ENCODE assay signal across 8 cellular contexts in the genomic region with DNA sequence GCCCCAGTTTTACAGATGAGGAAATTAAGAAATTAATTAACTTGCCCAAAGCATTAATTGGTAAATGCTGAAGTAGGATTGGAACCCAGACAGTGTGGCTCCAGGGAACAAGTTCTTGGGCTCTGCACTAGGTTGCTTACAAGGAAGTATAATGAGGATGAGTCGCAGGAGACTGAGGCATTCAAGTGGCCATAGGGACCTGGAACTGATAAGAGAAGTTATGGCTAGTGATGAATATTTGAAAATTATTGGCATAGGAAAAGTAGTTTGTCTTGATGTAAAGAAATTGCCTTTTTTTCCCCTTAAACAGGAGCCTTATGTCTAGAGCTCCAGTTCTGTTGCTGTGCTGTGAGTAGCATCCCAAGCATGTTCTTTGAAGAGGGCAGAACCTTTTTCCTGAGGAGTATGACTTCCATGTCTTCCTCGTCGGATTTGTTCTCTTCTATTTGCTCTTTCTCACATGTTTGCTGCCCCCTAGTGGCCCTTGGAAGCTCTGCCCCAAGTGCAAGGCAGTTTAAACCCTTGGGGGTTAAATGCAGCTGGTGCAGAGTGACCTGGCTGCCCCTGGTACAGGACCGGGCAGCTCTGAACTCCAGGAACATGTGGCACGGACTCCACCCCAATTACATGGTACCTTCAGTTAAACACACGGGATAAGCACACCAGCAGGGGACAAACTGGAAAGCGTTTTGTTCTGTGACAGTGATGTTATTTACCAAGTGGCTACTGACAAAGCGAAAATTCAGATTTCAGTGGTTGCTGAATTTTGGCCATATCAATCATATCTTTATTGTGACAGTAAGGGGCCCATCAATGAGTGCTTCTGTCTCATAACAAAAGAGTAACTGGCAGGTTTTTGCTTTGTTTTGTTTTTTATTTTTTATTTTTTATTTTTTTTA.
DNase-seq lines count a peak whose midpoint lies in the region; ATAC-seq, FAIRE-seq and TF ChIP-seq lines count a peak whose summit lies in the region.

No MANE protein-coding gene starts in this region.

- FAIRE-seq in bronchial epithelial cell (lab: Jason Lieb, UNC) = peak; percentile 80

- intact Hi-C loops in activated B cell treated with CpG ODN at 0.5 μM for 24 hours (cut with micrococcal nuclease) = loop anchor here (1.0 kb wide), 4 partner anchors 320 to 1318 kb away; no protein-coding TSS in a partner anchor

- no peak overlapping the region for H3K4me3 ChIP-seq in bronchial epithelial cell (ENCODE audit: low read depth, low read length)
- H3K4me3 ChIP-seq in kidney epithelial cell (ENCODE audit: low read depth, low read length) = no peak overlapping the region

- ATAC-seq in HG02981 (IDR thresholded peaks at IDR 0.05; ENCODE audit: unreplicated experiment) (peak; percentile 82), activated B cell treated with CpG ODN at 0.5 μM for 24 hours (ENCODE audit: low read depth) (peak; percentile 58)

- no peaks in the 10 kb centered on the region for H3K36me3 Mint-ChIP-seq in activated B cell treated with CpG ODN at 0.5 μM for 24 hours (ENCODE audit: low read depth)

- no peak overlapping the region for H3K27ac Mint-ChIP-seq in activated B cell treated with CpG ODN at 0.5 μM for 24 hours

- H3K9me3 Mint-ChIP-seq in activated B cell treated with CpG ODN at 0.5 μM for 24 hours = no peaks in the 10 kb centered on the region

- H3K36me3 ChIP-seq in bronchial epithelial cell (ENCODE audit: control insufficient read depth, insufficient read depth, low read length) (no peaks in the 10 kb centered on the region), kidney epithelial cell (ENCODE audit: control insufficient read depth, insufficient read depth, low read length) (no peaks in the 10 kb centered on the region)

- TF ChIP-seq CTCF in GM12874 (IDR thresholded peaks at IDR 0.05; ENCODE audit: insufficient read depth, low read depth, low read length) = peak; percentile 84
- TF ChIP-seq CTCF in activated B cell treated with CpG ODN at 0.5 μM for 24 hours (IDR thresholded peaks at IDR 0.05) = no peak
- TF ChIP-seq CTCF in bronchial epithelial cell (IDR thresholded peaks at IDR 0.05; ENCODE audit: insufficient read depth, low read length, severe bottlenecking) = peak; percentile 86
- peak; percentile 96 for TF ChIP-seq CTCF in kidney epithelial cell (IDR thresholded peaks at IDR 0.05; ENCODE audit: insufficient read depth, low read length, poor library complexity, severe bottlenecking)

- H3K27me3 Mint-ChIP-seq in activated B cell treated with CpG ODN at 0.5 μM for 24 hours = peaks cover 5% of the 10 kb centered on the region

- peak; percentile 41 for DNase-seq in NCI-H2196 treated with DMSO at 0.1 percent for 48 hours (lab: John Stamatoyannopoulos, UW; ENCODE audit: unreplicated experiment)
- peak; percentile 47 for DNase-seq in activated B cell treated with CpG ODN at 0.5 μM for 24 hours
- peak; percentile 75 for DNase-seq in bronchial epithelial cell (ENCODE audit: low read depth)
- DNase-seq in kidney epithelial cell (ENCODE audit: low read depth) = peak; percentile 34
- DNase-seq in stimulated activated CD4-positive, alpha-beta T cell treated with anti-CD3 and anti-CD28 coated beads, Interleukin-2, amount 100 ng/mL, for 4 hours (ENCODE audit: low read depth) = peak; percentile 43
- no peak for DNase-seq in cortex of kidney (lab: John Stamatoyannopoulos, UW)

- H3K4me1 Mint-ChIP-seq in activated B cell treated with CpG ODN at 0.5 μM for 24 hours = no peaks in the 10 kb centered on the region

- H3K4me3 Mint-ChIP-seq in activated B cell treated with CpG ODN at 0.5 μM for 24 hours = no peak overlapping the region

- H3K27me3 ChIP-seq in bronchial epithelial cell (ENCODE audit: control insufficient read depth, insufficient read depth, low read length) (no peaks in the 10 kb centered on the region), kidney epithelial cell (ENCODE audit: control insufficient read depth, insufficient read depth, low read length) (no peaks in the 10 kb centered on the region)

- POLR2A ChIA-PET in activated B cell treated with CpG ODN at 0.5 μM for 24 hours (lab: Charles Lee) = no interaction called here

- CTCF ChIA-PET in activated B cell treated with CpG ODN at 0.5 μM for 24 hours (lab: Charles Lee) = interaction anchor here (0.6 to 4.3 kb wide), 11 partner anchors 9 to 1318 kb away, joined by 3 to 24 read pairs (median 4); a partner anchor contains a TSS
